In genomic region chr20:24672886-24673677, GRCh38 we compare ENCODE assay signal across 10 cellular contexts.
DNase-seq lines count a peak whose midpoint lies in the region; ATAC-seq, FAIRE-seq and TF ChIP-seq lines count a peak whose summit lies in the region.
"Had no signal": no experiment of that assay in that cellular context is flagged by ENCODE, and none has a peak within 500 bp of the region (broad histone marks: within the 10 kb centered on the region; RNA-seq: fewer than 3 reads in every experiment).

No MANE protein-coding gene starts in this region.

- H4K20me1 ChIP-seq in astrocyte (ENCODE audit: insufficient read depth, low read length) = no peaks in the 10 kb centered on the region

- no peaks in the 10 kb centered on the region for H3K36me3 ChIP-seq in astrocyte (ENCODE audit: insufficient read depth, low read length)

- H3K4me3 ChIP-seq in astrocyte (ENCODE audit: insufficient read depth, low read depth, low read length) = peak overlapping the region; percentile 35

- H3K27me3 Mint-ChIP-seq in astrocyte (ENCODE audit: low read depth, unreplicated experiment) = peaks cover 9% of the 10 kb centered on the region

- peak; percentile 46 for DNase-seq in cardiac septum (ENCODE audit: low spot score)
- no peak for DNase-seq in Right ventricle myocardium inferior (ENCODE audit: missing footprints)
- DNase-seq in astrocyte (ENCODE audit: low read depth) = peak; percentile 98
- DNase-seq in kidney tubule cell (ENCODE audit: low spot score) = peak; percentile 96
- no peak for DNase-seq in stimulated activated CD4-positive, alpha-beta T cell treated with anti-CD3 and anti-CD28 coated beads, Interleukin-15, amount 100 ng/mL, for 24 hours
- DNase-seq: cortex of kidney had no signal

- H3K4me3 Mint-ChIP-seq in astrocyte (ENCODE audit: unreplicated experiment) = no peak overlapping the region

- H3K36me3 Mint-ChIP-seq in astrocyte (ENCODE audit: low read depth, unreplicated experiment) = peaks cover 5% of the 10 kb centered on the region

- peak overlapping the region; percentile 92 for H3K27ac Mint-ChIP-seq in astrocyte (ENCODE audit: unreplicated experiment)

- ATAC-seq in Right ventricle myocardium inferior = no peak
- no peak for ATAC-seq in HG02623 (IDR thresholded peaks at IDR 0.05; ENCODE audit: unreplicated experiment)
- ATAC-seq in GM21447 (IDR thresholded peaks at IDR 0.05; ENCODE audit: unreplicated experiment) = no peak
- no peak for ATAC-seq in GM21786 (IDR thresholded peaks at IDR 0.05; ENCODE audit: unreplicated experiment)

- intact Hi-C loops in cardiac septum (cut with DNase I) (no loop called here), Right ventricle myocardium inferior (cut with DNase I) (no loop called here)

- H3K9ac ChIP-seq in astrocyte (ENCODE audit: low read length) = peak overlapping the region; percentile 71

- peak overlapping the region; percentile 79 for H3K4me2 ChIP-seq in astrocyte (ENCODE audit: low read length)

- no peak for TF ChIP-seq CTCF in astrocyte (IDR thresholded peaks at IDR 0.05; ENCODE audit: insufficient read depth, low read depth, low read length)

- no peak overlapping the region for H2AFZ ChIP-seq in astrocyte (ENCODE audit: low read depth, low read length)

- H3K4me1 Mint-ChIP-seq in astrocyte (ENCODE audit: low read depth, unreplicated experiment) = peaks cover 43% of the 10 kb centered on the region

- peak; percentile 99 for FAIRE-seq in astrocyte (lab: Jason Lieb, UNC)

- H3K27ac ChIP-seq in astrocyte (ENCODE audit: low read depth, low read length) = peak overlapping the region; percentile 91
- H3K27ac ChIP-seq: C4-2B had no signal

- peaks cover 1% of the 10 kb centered on the region for H3K9me3 Mint-ChIP-seq in astrocyte (ENCODE audit: unreplicated experiment)

- H3K9me3 ChIP-seq in astrocyte (ENCODE audit: insufficient read depth, low read depth, low read length) = no peaks in the 10 kb centered on the region

- H3K27me3 ChIP-seq in astrocyte (ENCODE audit: insufficient read depth, low read length) = no peaks in the 10 kb centered on the region

- H3K79me2 ChIP-seq in astrocyte (ENCODE audit: insufficient read depth, low read length) = no peaks in the 10 kb centered on the region

- H3K4me1 ChIP-seq in astrocyte (ENCODE audit: insufficient read depth, low read length) = peaks cover 23% of the 10 kb centered on the region

Comparison
In these comparisons a context has a peak if more than half of its experiments do, and no peak if none do; other contexts are left out.
1. DNase-seq: peak in cardiac septum (single experiment), astrocyte (single experiment) and kidney tubule cell (single experiment); none in Right ventricle myocardium inferior (single experiment) and stimulated activated CD4-positive, alpha-beta T cell treated with anti-CD3 and anti-CD28 coated beads, Interleukin-15, amount 100 ng/mL, for 24 hours (single experiment).